In the genomic region with DNA sequence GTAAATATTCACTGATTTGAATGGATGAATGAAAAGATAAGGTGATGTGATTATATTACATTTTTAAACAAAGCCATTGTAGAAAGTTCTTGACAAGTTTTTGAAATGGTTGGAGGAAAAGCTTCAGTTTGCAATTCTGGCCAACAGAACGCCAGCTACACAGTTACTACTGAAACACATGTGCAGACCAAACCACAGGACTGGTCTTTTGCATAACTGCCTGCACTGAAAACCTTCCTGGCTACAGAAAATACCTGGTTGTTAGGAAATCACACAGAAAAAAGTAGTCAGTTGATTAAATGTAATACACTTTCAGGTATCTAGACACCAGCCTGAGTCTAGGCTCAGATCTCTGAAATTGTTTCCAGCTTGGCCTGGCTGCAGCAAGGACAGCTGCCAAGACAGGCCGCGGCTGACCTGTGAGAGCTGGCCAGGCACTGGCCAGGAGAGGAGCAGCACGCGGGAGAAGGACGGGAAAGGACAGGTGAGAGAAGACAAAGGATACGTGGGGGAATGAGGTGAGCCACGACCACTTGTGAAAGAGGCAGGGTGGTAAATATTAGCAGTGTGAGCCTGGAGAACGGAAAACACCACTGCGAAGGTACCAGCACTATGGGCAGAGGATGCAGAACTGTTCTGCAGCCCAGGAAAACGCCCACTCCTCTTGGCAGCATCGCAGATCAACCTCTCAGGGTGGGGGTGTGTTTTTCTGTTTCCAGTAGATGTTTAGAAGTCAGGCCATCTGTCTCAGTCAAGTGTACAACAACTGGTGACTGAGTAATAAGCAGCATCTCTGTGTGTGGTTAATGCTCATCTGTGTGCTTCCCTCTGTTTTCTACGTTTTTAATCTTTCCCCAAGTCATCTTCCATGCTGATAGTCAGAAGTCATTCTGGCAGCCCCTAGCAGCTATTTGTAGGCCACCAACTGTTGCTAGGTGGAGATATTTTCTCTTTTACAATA, we compare ENCODE assay signal across 10 cellular contexts.
DNase-seq lines count a peak whose midpoint lies in the region; ATAC-seq and TF ChIP-seq lines count a peak whose summit lies in the region.
"Had no signal": no experiment of that assay in that cellular context is flagged by ENCODE, and none has a peak within 500 bp of the region (broad histone marks: within the 10 kb centered on the region; RNA-seq: fewer than 3 reads in every experiment).

No MANE protein-coding gene starts in this region.

- H3K4me1 ChIP-seq in neural progenitor cell: peaks cover 19% of the 10 kb centered on the region

- H3K36me3 ChIP-seq in neural progenitor cell: no peaks in the 10 kb centered on the region

- CTCF ChIA-PET in GM10248 (lab: Yijun Ruan, JAX): interaction anchor here (1.0 to 1.4 kb wide), 3 partner anchors 8 to 426 kb away, joined by 3 to 5 read pairs (median 4); no protein-coding TSS in a partner anchor

- H2AFZ ChIP-seq in neural progenitor cell (replicated peaks): no peak overlapping the region

- H3K36me3 Mint-ChIP-seq in neural progenitor cell: peaks cover 5% of the 10 kb centered on the region

- no peaks in the 10 kb centered on the region for H3K9me3 Mint-ChIP-seq in neural progenitor cell

- H3K79me2 ChIP-seq in neural progenitor cell (ENCODE audit: low read depth): peaks cover 7% of the 10 kb centered on the region

- no peaks in the 10 kb centered on the region for H3K9me3 ChIP-seq in neural progenitor cell (ENCODE audit: low read depth)

- H3K27ac ChIP-seq in neural progenitor cell: no peak overlapping the region

- no peaks in the 10 kb centered on the region for H4K20me1 ChIP-seq in neural progenitor cell (ENCODE audit: low read depth)

- DNase-seq in GM10248 (ENCODE audit: extremely low spot score) (peak; percentile 45), NCI-H524 (lab: John Stamatoyannopoulos, UW) (peak; percentile 40 to 92), left lobe of liver (ENCODE audit: low spot score) (peak; percentile 55), neural progenitor cell (ENCODE audit: low spot score) (no peak), AG08396 (ENCODE audit: low spot score) (no peak), NCI-H1930 (lab: John Stamatoyannopoulos, UW) (no peak)
- DNase-seq: NCI-H1105 treated with DMSO at 0.1 percent for 48 hours had no signal

- H3K27me3 ChIP-seq in neural progenitor cell: no peaks in the 10 kb centered on the region

- no peak overlapping the region for H3K4me2 ChIP-seq in neural progenitor cell

- H3K27me3 Mint-ChIP-seq in neural progenitor cell (ENCODE audit: insufficient read depth, low read depth): no peaks in the 10 kb centered on the region

- POLR2A ChIA-PET in GM10248 (lab: Yijun Ruan, JAX): no interaction called here

- no peak overlapping the region for H3K27ac Mint-ChIP-seq in neural progenitor cell

- peak; percentile 67 for ATAC-seq in GM21529 (IDR thresholded peaks at IDR 0.05; ENCODE audit: unreplicated experiment)
- ATAC-seq in left lobe of liver: peak; percentile 95
- no peak for ATAC-seq in GM19452 (IDR thresholded peaks at IDR 0.05; ENCODE audit: unreplicated experiment)
- ATAC-seq: HCT116 had no signal

- TF ChIP-seq CTCF in GM10248 (IDR thresholded peaks at IDR 0.05; ENCODE audit: control extremely low read depth, extremely low read depth, low read depth, missing control alignments): no peak
- TF ChIP-seq CTCF in neural progenitor cell (IDR thresholded peaks at IDR 0.05): no peak

- no peak overlapping the region for H3K4me3 ChIP-seq in neural progenitor cell

- no peak overlapping the region for H3K4me3 Mint-ChIP-seq in neural progenitor cell

- no peaks in the 10 kb centered on the region for H3F3A ChIP-seq in neural progenitor cell (ENCODE audit: low read depth)

- H3K4me1 Mint-ChIP-seq in neural progenitor cell: peaks cover 15% of the 10 kb centered on the region

- no peak overlapping the region for H3K9ac ChIP-seq in neural progenitor cell

Comparison
In these comparisons a context has a peak if more than half of its experiments do, and no peak if none do; other contexts are left out.
1. DNase-seq: peak in GM10248 (single experiment), NCI-H524 (2 of 2) and left lobe of liver (single experiment); none in neural progenitor cell (single experiment), AG08396 (single experiment) and NCI-H1930 (0 of 2).